ENCODE assay signal across 1 cellular context in the genomic region with DNA sequence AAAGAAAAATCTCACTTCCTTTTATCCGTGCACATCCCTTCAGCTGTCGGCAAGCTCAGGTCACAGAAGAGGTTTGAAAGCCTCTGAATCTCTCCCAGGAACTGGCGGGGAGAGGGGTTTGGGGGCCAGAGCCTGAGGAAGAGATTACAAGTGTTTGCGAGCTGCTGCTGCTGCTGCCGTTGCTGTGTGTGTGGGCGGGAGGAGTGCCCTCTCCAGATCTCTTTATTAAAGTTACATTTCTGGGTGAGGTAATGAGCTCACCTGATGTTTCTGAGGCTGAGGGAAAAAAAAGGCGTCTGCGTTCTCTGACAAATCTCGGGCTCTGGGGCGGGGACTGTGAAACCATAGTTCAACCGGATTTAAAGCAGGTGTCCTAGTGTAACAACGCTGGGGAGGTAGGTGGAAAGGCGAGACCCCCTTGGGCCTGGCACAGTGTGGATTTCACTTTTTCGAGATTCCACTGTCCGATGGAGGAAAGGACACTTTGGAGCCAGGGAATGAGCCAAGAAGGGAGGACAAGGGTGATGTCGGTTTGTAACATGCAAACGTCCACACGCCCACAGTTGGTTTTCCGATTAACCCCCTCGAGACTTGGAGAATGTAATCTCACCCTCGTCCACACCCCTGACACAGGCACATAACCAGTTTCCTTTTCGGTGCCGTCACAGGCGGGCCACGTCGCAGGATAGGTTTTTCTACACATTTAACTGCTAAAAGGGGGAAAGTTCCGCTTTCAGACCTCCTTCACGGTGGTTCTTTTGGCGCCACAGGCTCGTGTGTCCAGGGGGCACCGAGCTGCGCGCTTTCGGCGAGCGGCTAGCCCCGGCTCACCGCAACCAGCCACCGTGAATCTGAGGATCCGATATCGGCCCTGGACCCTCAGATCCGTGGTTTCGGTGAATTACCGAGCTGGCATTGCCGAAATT.
A peak's percentile ranks its signal among the peaks of the same experiment; 100 is the strongest.
TF ChIP-seq lines count a peak whose summit lies in the region.

No MANE protein-coding gene starts in this region.

TF ChIP-seq in HepG2, 621 proteins besides CTCF, POLR2A, EP300 and RAD21 (continued from another document):
- TF ChIP-seq, protein P1, sequence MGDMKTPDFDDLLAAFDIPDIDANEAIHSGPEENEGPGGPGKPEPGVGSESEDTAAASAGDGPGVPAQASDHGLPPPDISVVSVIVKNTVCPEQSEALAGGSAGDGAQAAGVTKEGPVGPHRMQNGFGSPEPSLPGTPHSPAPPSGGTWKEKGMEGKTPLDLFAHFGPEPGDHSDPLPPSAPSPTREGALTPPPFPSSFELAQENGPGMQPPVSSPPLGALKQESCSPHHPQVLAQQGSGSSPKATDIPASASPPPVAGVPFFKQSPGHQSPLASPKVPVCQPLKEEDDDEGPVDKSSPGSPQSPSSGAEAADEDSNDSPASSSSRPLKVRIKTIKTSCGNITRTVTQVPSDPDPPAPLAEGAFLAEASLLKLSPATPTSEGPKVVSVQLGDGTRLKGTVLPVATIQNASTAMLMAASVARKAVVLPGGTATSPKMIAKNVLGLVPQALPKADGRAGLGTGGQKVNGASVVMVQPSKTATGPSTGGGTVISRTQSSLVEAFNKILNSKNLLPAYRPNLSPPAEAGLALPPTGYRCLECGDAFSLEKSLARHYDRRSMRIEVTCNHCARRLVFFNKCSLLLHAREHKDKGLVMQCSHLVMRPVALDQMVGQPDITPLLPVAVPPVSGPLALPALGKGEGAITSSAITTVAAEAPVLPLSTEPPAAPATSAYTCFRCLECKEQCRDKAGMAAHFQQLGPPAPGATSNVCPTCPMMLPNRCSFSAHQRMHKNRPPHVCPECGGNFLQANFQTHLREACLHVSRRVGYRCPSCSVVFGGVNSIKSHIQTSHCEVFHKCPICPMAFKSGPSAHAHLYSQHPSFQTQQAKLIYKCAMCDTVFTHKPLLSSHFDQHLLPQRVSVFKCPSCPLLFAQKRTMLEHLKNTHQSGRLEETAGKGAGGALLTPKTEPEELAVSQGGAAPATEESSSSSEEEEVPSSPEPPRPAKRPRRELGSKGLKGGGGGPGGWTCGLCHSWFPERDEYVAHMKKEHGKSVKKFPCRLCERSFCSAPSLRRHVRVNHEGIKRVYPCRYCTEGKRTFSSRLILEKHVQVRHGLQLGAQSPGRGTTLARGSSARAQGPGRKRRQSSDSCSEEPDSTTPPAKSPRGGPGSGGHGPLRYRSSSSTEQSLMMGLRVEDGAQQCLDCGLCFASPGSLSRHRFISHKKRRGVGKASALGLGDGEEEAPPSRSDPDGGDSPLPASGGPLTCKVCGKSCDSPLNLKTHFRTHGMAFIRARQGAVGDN (CRISPR knock-in tag; IDR thresholded peaks at IDR 0.05): peak; percentile 77
- no peak for TF ChIP-seq CEBPG (CRISPR knock-in tag; IDR thresholded peaks at IDR 0.05)
- TF ChIP-seq ZSCAN30 (CRISPR knock-in tag; IDR thresholded peaks at IDR 0.05): no peak
- TF ChIP-seq, protein P2, sequence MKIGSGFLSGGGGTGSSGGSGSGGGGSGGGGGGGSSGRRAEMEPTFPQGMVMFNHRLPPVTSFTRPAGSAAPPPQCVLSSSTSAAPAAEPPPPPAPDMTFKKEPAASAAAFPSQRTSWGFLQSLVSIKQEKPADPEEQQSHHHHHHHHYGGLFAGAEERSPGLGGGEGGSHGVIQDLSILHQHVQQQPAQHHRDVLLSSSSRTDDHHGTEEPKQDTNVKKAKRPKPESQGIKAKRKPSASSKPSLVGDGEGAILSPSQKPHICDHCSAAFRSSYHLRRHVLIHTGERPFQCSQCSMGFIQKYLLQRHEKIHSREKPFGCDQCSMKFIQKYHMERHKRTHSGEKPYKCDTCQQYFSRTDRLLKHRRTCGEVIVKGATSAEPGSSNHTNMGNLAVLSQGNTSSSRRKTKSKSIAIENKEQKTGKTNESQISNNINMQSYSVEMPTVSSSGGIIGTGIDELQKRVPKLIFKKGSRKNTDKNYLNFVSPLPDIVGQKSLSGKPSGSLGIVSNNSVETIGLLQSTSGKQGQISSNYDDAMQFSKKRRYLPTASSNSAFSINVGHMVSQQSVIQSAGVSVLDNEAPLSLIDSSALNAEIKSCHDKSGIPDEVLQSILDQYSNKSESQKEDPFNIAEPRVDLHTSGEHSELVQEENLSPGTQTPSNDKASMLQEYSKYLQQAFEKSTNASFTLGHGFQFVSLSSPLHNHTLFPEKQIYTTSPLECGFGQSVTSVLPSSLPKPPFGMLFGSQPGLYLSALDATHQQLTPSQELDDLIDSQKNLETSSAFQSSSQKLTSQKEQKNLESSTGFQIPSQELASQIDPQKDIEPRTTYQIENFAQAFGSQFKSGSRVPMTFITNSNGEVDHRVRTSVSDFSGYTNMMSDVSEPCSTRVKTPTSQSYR (CRISPR knock-in tag; IDR thresholded peaks at IDR 0.05; ENCODE audit: borderline replicate concordance): no peak
- peak; percentile 60 for TF ChIP-seq ZNF7 (CRISPR knock-in tag; IDR thresholded peaks at IDR 0.05)
- TF ChIP-seq IRF2 (CRISPR knock-in tag; IDR thresholded peaks at IDR 0.05): 0 out of 2 replicates have a peak, but pooled peaks have one; percentile 2
- no peak for TF ChIP-seq ATF7 (IDR thresholded peaks at IDR 0.05)
- no peak for TF ChIP-seq ATF7 (CRISPR knock-in tag; IDR thresholded peaks at IDR 0.05)
- no peak for TF ChIP-seq SOX6 (IDR thresholded peaks at IDR 0.05)
- TF ChIP-seq SOX6 (CRISPR knock-in tag; IDR thresholded peaks at IDR 0.05): peak; percentile 11
- TF ChIP-seq ZNF432 (CRISPR knock-in tag; IDR thresholded peaks at IDR 0.05; ENCODE audit: borderline replicate concordance): no peak
- TF ChIP-seq DR1 (CRISPR knock-in tag; IDR thresholded peaks at IDR 0.05): 0 out of 2 replicates have a peak, but pooled peaks have one; percentile 2
- TF ChIP-seq SALL1 (CRISPR knock-in tag; IDR thresholded peaks at IDR 0.05): peak; percentile 37; the same call in 1 of the 2 replicates
